ENCODE assay signal across 21 cellular contexts in genomic region chr1:220491891-220492290, GRCh38. TPM values are rescaled to one million over a fixed set of nuclear protein-coding genes. Genes with fewer than 3 reads are reported as not detected.
"Had no signal": no experiment of that assay in that cellular context is flagged by ENCODE, and none has a peak within 500 bp of the region (broad histone marks: within the 10 kb centered on the region; RNA-seq: fewer than 3 reads in every experiment).

No MANE protein-coding gene starts in this region.

- H3K27ac ChIP-seq: HL-60, SJSA1, SK-N-MC had no signal

- H3K9me3 ChIP-seq: SJSA1 had no signal

- DNase-seq: KBM-7, MV-4-11, NCI-H1092, NCI-H1105 treated with DMSO at 0.1 percent for 48 hours, NCI-H1417 treated with DMSO at 0.1 percent for 48 hours, NCI-H187 treated with DMSO at 0.1 percent for 48 hours, NCI-H2029 treated with DMSO at 0.1 percent for 48 hours, NCI-H2171 treated with DMSO at 0.1 percent for 48 hours, NCI-H345, NCI-H446 treated with DMSO at 0.1 percent for 48 hours, NCI-H510A treated with DMSO at 0.1 percent for 48 hours, NCI-H526, Right ventricle myocardium superior, RPMI8226, SIG-M5 had no signal

- H3K4me3 ChIP-seq: SJSA1, SK-N-MC had no signal

- H3K36me3 ChIP-seq: SJSA1 had no signal

- H3K4me1 ChIP-seq: SJSA1 had no signal

- FAIRE-seq: HTR-8/SVneo, RCC 7860 had no signal

- H3K27me3 ChIP-seq: SJSA1 had no signal

RNA-seq across cellular contexts. Expression of gene MARK1, which starts 36.0 kb away (rescaled TPM):
- total RNA-seq: LHCN-M2 had no signal
